In genomic region chr3:54772046-54772445, GRCh38 we compare ENCODE assay signal across 27 cellular contexts.
DNase-seq lines count a peak whose midpoint lies in the region; ATAC-seq, FAIRE-seq and TF ChIP-seq lines count a peak whose summit lies in the region.
"Had no signal": no experiment of that assay in that cellular context is flagged by ENCODE, and none has a peak within 500 bp of the region (broad histone marks: within the 10 kb centered on the region; RNA-seq: fewer than 3 reads in every experiment).

No MANE protein-coding gene starts in this region.

- H3K9me3 Mint-ChIP-seq in GM23338 (no peaks in the 10 kb centered on the region; the same call in 2 of the 3 replicates), astrocyte (ENCODE audit: unreplicated experiment) (no peaks in the 10 kb centered on the region)

- no peak overlapping the region for H2BK120ac ChIP-seq in trophoblast cell (ENCODE audit: insufficient read depth, low read length, poor library complexity)

- no peaks in the 10 kb centered on the region for H3K36me3 ChIP-seq in BJ (ENCODE audit: control insufficient read depth, insufficient read depth, low read length)
- H3K36me3 ChIP-seq in GM23338 (ENCODE audit: insufficient read depth), result no peaks in the 10 kb centered on the region
- no peaks in the 10 kb centered on the region for H3K36me3 ChIP-seq in astrocyte (ENCODE audit: insufficient read depth, low read length)
- H3K36me3 ChIP-seq in trophoblast cell (ENCODE audit: control insufficient read depth in 1 of 2, insufficient read depth in 2 of 2, low read length in 2 of 2), result no peaks in the 10 kb centered on the region

- no peaks in the 10 kb centered on the region for H3F3A ChIP-seq in GM23338 (replicated peaks; ENCODE audit: low read depth)

- H3K27me3 Mint-ChIP-seq in GM23338 (ENCODE audit: insufficient read depth, low read depth, poor library complexity), result no peaks in the 10 kb centered on the region
- no peaks in the 10 kb centered on the region for H3K27me3 Mint-ChIP-seq in astrocyte (ENCODE audit: low read depth, unreplicated experiment)
- H3K27me3 Mint-ChIP-seq: CD4-positive, alpha-beta memory T cell had no signal

- H3K4me3 Mint-ChIP-seq in GM23338 (no peak overlapping the region), astrocyte (ENCODE audit: unreplicated experiment) (no peak overlapping the region)
- H3K4me3 Mint-ChIP-seq: CD4-positive, alpha-beta memory T cell had no signal

- ATAC-seq in GM23338 (no peak), GM21576 (IDR thresholded peaks at IDR 0.05; ENCODE audit: unreplicated experiment) (no peak)
- ATAC-seq: Panc1 had no signal

- CTCF ChIA-PET in BJ (lab: Yijun Ruan, JAX), result interaction anchor here (0.8 to 1.9 kb wide), 4 partner anchors 10 to 55 kb away, joined by 3 to 11 read pairs (median 4); no protein-coding TSS in a partner anchor

- H3K9ac ChIP-seq in astrocyte (ENCODE audit: low read length), result no peak overlapping the region
- no peak overlapping the region for H3K9ac ChIP-seq in trophoblast cell (ENCODE audit: low read length)

- H4K91ac ChIP-seq in trophoblast cell (ENCODE audit: low read depth, low read length), result no peak overlapping the region

- H3K4me1 Mint-ChIP-seq in GM23338 (peaks cover 13% of the 10 kb centered on the region), astrocyte (ENCODE audit: low read depth, unreplicated experiment) (peaks cover 10% of the 10 kb centered on the region)
- H3K4me1 Mint-ChIP-seq: CD4-positive, alpha-beta memory T cell had no signal

- no peaks in the 10 kb centered on the region for H3K79me2 ChIP-seq in GM23338 (replicated peaks; ENCODE audit: insufficient read depth)
- no peaks in the 10 kb centered on the region for H3K79me2 ChIP-seq in astrocyte (ENCODE audit: insufficient read depth, low read length)
- H3K79me2 ChIP-seq in trophoblast cell (ENCODE audit: control insufficient read depth, insufficient read depth, low read length, poor library complexity), result no peaks in the 10 kb centered on the region

- H2BK5ac ChIP-seq in trophoblast cell (ENCODE audit: low read depth, low read length, poor library complexity), result no peak overlapping the region

- H4K8ac ChIP-seq in trophoblast cell (ENCODE audit: low read depth, low read length), result no peak overlapping the region

- peaks cover 8% of the 10 kb centered on the region for H3K79me1 ChIP-seq in trophoblast cell (ENCODE audit: low read length)

- FAIRE-seq in astrocyte (lab: Jason Lieb, UNC), result no peak
- FAIRE-seq: A204.1, GM12891 had no signal

- H2BK12ac ChIP-seq in trophoblast cell (ENCODE audit: low read length), result no peak overlapping the region

- H3K4me1 ChIP-seq in GM23338 (ENCODE audit: insufficient read depth) (peaks cover 12% of the 10 kb centered on the region), astrocyte (ENCODE audit: insufficient read depth, low read length) (no peaks in the 10 kb centered on the region), trophoblast cell (ENCODE audit: control insufficient read depth in 1 of 2, insufficient read depth in 2 of 2, low read length in 2 of 2) (peaks cover 9 to 18% of the 10 kb centered on the region in 2 experiments)
- H3K4me1 ChIP-seq: Caco-2 had no signal

- no peak overlapping the region for H4K12ac ChIP-seq in trophoblast cell (ENCODE audit: low read depth, low read length)

- H3K9me3 ChIP-seq in astrocyte (ENCODE audit: insufficient read depth, low read depth, low read length) (no peaks in the 10 kb centered on the region), trophoblast cell (ENCODE audit: insufficient read depth, low read depth, low read length) (no peaks in the 10 kb centered on the region)
- H3K9me3 ChIP-seq: Caco-2 had no signal

- peak; percentile 23 for DNase-seq in BJ (ENCODE audit: low read depth)
- no peak for DNase-seq in GM23338 (ENCODE audit: low spot score)
- peak; percentile 14 for DNase-seq in astrocyte (ENCODE audit: low read depth)
- DNase-seq in trophoblast cell, result peak in 1 of 2 donors; percentile 4
- no peak for DNase-seq in COLO829 (ENCODE audit: low spot score)
- no peak for DNase-seq in ecto neural progenitor cell (ENCODE audit: low spot score)
- no peak for DNase-seq in iPS-NIHi7 (ENCODE audit: extremely low spot score)
- DNase-seq: AML-193; C1 segment of cervical spinal cord; Caco-2; CD4-positive, alpha-beta memory T cell; GF-D8; Kasumi-1; MV-4-11; NCI-H1105 treated with DMSO at 0.1 percent for 48 hours; NCI-H146; NCI-H1930; NCI-H2107; NCI-H524; NCI-H748 treated with DMSO at 0.1 percent for 48 hours; SHP77 treated with DMSO at 0.1 percent for 48 hours; SW 1271 had no signal

- H3K4me3 ChIP-seq in BJ (ENCODE audit: low read depth, low read length) (no peak overlapping the region), GM23338 (no peak overlapping the region), astrocyte (ENCODE audit: insufficient read depth, low read depth, low read length) (no peak overlapping the region), trophoblast cell (ENCODE audit: low read depth, low read length) (no peak overlapping the region)

- no peak overlapping the region for H3K4ac ChIP-seq in trophoblast cell (ENCODE audit: low read depth, low read length)

- H3K27ac ChIP-seq in GM23338 (ENCODE audit: low read depth), result no peak overlapping the region
- H3K27ac ChIP-seq in astrocyte (ENCODE audit: low read depth, low read length), result no peak overlapping the region
- H3K27ac ChIP-seq in trophoblast cell (ENCODE audit: low read depth, low read length), result peak overlapping the region; percentile 82
- H3K27ac ChIP-seq: RWPE1 had no signal

- POLR2A ChIA-PET in BJ (lab: Charles Lee), result no interaction called here

- H3K23ac ChIP-seq in trophoblast cell (ENCODE audit: low read length), result no peak overlapping the region

- H3K27me3 ChIP-seq in BJ (ENCODE audit: control insufficient read depth, insufficient read depth, low read length), result no peaks in the 10 kb centered on the region
- no peaks in the 10 kb centered on the region for H3K27me3 ChIP-seq in GM23338 (ENCODE audit: insufficient read depth)
- peaks cover 5% of the 10 kb centered on the region for H3K27me3 ChIP-seq in astrocyte (ENCODE audit: insufficient read depth, low read length)
- no peaks in the 10 kb centered on the region for H3K27me3 ChIP-seq in trophoblast cell (ENCODE audit: insufficient read depth, low read length)

- H3K4me2 ChIP-seq in GM23338, result no peak overlapping the region
- no peak overlapping the region for H3K4me2 ChIP-seq in astrocyte (ENCODE audit: low read length)
- H3K4me2 ChIP-seq in trophoblast cell (ENCODE audit: low read length), result no peak overlapping the region

- WGBS in trophoblast cell (ENCODE audit: extremely low coverage, insufficient coverage, insufficient read length), result no CpG with 5 or more reads among the region's 2 CpGs

- H4K20me1 ChIP-seq in GM23338 (replicated peaks; ENCODE audit: insufficient read depth) (no peaks in the 10 kb centered on the region), astrocyte (ENCODE audit: insufficient read depth, low read length) (no peaks in the 10 kb centered on the region)

- no peak overlapping the region for H2AK5ac ChIP-seq in trophoblast cell (ENCODE audit: low read length)

- no peak overlapping the region for H3K14ac ChIP-seq in trophoblast cell (ENCODE audit: low read length)

- H3K36me3 Mint-ChIP-seq in GM23338 (ENCODE audit: low read depth) (peaks cover 4% of the 10 kb centered on the region), astrocyte (ENCODE audit: low read depth, unreplicated experiment) (no peaks in the 10 kb centered on the region)
- H3K36me3 Mint-ChIP-seq: CD4-positive, alpha-beta memory T cell had no signal

- no peak overlapping the region for H2AFZ ChIP-seq in GM23338
- H2AFZ ChIP-seq in astrocyte (ENCODE audit: low read depth, low read length), result no peak overlapping the region
- H2AFZ ChIP-seq in trophoblast cell (ENCODE audit: insufficient read depth, low read length, poor library complexity), result no peak overlapping the region

- TF ChIP-seq CTCF in BJ (IDR thresholded peaks at IDR 0.05; ENCODE audit: insufficient read depth, low read depth, low read length), result no peak
- TF ChIP-seq CTCF in GM23338 (conservative IDR thresholded peaks at IDR 0.05; ENCODE audit: low read depth in 2 of 2), result no peak
- no peak for TF ChIP-seq CTCF in astrocyte (IDR thresholded peaks at IDR 0.05; ENCODE audit: insufficient read depth, low read depth, low read length)

- H3K27ac Mint-ChIP-seq in GM23338, result peak overlapping the region; percentile 58; the same call in 1 of the 2 replicates
- H3K27ac Mint-ChIP-seq in astrocyte (ENCODE audit: unreplicated experiment), result peak overlapping the region; percentile 12
- H3K27ac Mint-ChIP-seq: CD4-positive, alpha-beta memory T cell had no signal

- H3K9me2 ChIP-seq in GM23338 (ENCODE audit: insufficient read depth), result no peaks in the 10 kb centered on the region

- no peak overlapping the region for H3K18ac ChIP-seq in trophoblast cell (ENCODE audit: low read length)

TF ChIP-seq in GM23338, 12 proteins besides CTCF, POLR2A, EP300 and RAD21:
- TF ChIP-seq CREB1 (CRISPR knock-in tag; IDR thresholded peaks at IDR 0.05; ENCODE audit: low read depth), result no peak
- no peak for TF ChIP-seq REST (IDR thresholded peaks at IDR 0.05; ENCODE audit: unreplicated experiment)
- no peak for TF ChIP-seq STAT1 (IDR thresholded peaks at IDR 0.05; ENCODE audit: unreplicated experiment)

Comparison
In these comparisons a context has a peak if more than half of its experiments do, and no peak if none do; other contexts are left out.
1. DNase-seq: peak in BJ (single experiment) and astrocyte (single experiment); none in GM23338 (single experiment), COLO829 (single experiment), ecto neural progenitor cell (single experiment) and iPS-NIHi7 (single experiment).